ENCODE assay signal across 12 cellular contexts in genomic region chr14:89933002-89933401, GRCh38.
"Had no signal": no experiment of that assay in that cellular context is flagged by ENCODE, and none has a peak within 500 bp of the region (broad histone marks: within the 10 kb centered on the region; RNA-seq: fewer than 3 reads in every experiment).

No MANE protein-coding gene starts in this region.

- H3K27me3 ChIP-seq: cardiac muscle cell, dorsolateral prefrontal cortex, pancreas had no signal

- ATAC-seq: activated T-cell treated with anti-CD3 and anti-CD28 coated beads, Interleukin-2, amount 50 U/mL, for 4 hours; left lobe of liver; pancreas; sciatic nerve had no signal

- H3K9me3 ChIP-seq: pancreas had no signal

- H3K36me3 ChIP-seq: cardiac muscle cell, pancreas had no signal

- H3K4me1 ChIP-seq: pancreas had no signal

- DNase-seq: activated CD4-positive, alpha-beta memory T cell treated with anti-CD3 and anti-CD28 coated beads, Interleukin-2, amount 10 ng/mL, durations not matched to agents 7 days and 5 days; activated CD4-positive, alpha-beta T cell treated with anti-CD3 and anti-CD28 coated beads for 1 hour; activated effector memory CD4-positive, alpha-beta T cell treated with Interleukin-2 at 50 U/mL for 16 hours; activated naive CD4-positive, alpha-beta T cell treated with anti-CD3 and anti-CD28 coated beads, Interleukin-2, amount 50 U/mL, for 16 hours; activated T-cell treated with anti-CD3 and anti-CD28 coated beads, Interleukin-2, amount 50 U/mL, for 4 hours; dorsolateral prefrontal cortex; islet precursor cell; naive B cell; pancreas had no signal

- H3K27ac ChIP-seq: cardiac muscle cell, pancreas had no signal

- H3K4me3 ChIP-seq: cardiac muscle cell, dorsolateral prefrontal cortex, pancreas had no signal
